ENCODE assay signal across 17 cellular contexts in genomic region chr10:62021116-62021515, GRCh38.
DNase-seq lines count a peak whose midpoint lies in the region; TF ChIP-seq lines count a peak whose summit lies in the region.
"Had no signal": no experiment of that assay in that cellular context is flagged by ENCODE, and none has a peak within 500 bp of the region (broad histone marks: within the 10 kb centered on the region; RNA-seq: fewer than 3 reads in every experiment).

No MANE protein-coding gene starts in this region.

- peaks cover 81% of the 10 kb centered on the region for H3K4me1 ChIP-seq in DOHH2 (ENCODE audit: control insufficient read depth, low read length)
- peaks cover 79% of the 10 kb centered on the region for H3K4me1 ChIP-seq in adipocyte (ENCODE audit: control insufficient read depth, insufficient read depth, low read length)
- H3K4me1 ChIP-seq in muscle layer of duodenum (ENCODE audit: control insufficient read depth in 1 of 2, insufficient read depth in 2 of 2, low read length in 2 of 2): peaks cover 26 to 39% of the 10 kb centered on the region in 2 donors
- H3K4me1 ChIP-seq in transverse colon: peaks cover 29 to 68% (median 38%) of the 10 kb centered on the region in 4 donors

- H3K4me3 ChIP-seq in AG10803 (ENCODE audit: low read length) (no peak overlapping the region), DOHH2 (ENCODE audit: low read length) (no peak overlapping the region), adipocyte (ENCODE audit: low read length) (no peak overlapping the region), muscle layer of duodenum (ENCODE audit: low read depth in 1 of 2, low read length in 2 of 2) (no peak overlapping the region), transverse colon (no peak overlapping the region)
- H3K4me3 ChIP-seq: breast epithelium, neural progenitor cell, tibial nerve had no signal

- H3K9ac ChIP-seq in adipocyte (ENCODE audit: low read length): peak overlapping the region; percentile 15
- H3K9ac ChIP-seq: neural progenitor cell had no signal

- H3K9me3 Mint-ChIP-seq in immature natural killer cell (no peaks in the 10 kb centered on the region), progenitor cell of endocrine pancreas (ENCODE audit: low read depth) (peaks cover 3% of the 10 kb centered on the region)
- H3K9me3 Mint-ChIP-seq: dendritic cell treated with granulocyte-macrophage colony-stimulating factor and Interleukin-4, amounts not matched to agents 40 ng/mL and 50 ng/mL, for 4 days had no signal

- peaks cover 62% of the 10 kb centered on the region for H3K79me2 ChIP-seq in DOHH2 (ENCODE audit: control insufficient read depth, low read length)

- 73 to 84% methylated on average over 1 of the region's 1 CpG for WGBS in transverse colon (ENCODE audit: low coverage in 1 of 2), 2 donors

- peaks cover 0 to 2% (median 0%) of the 10 kb centered on the region in 3 donors for H3K27me3 Mint-ChIP-seq in immature natural killer cell (ENCODE audit: low read depth in 3 of 3)
- H3K27me3 Mint-ChIP-seq in progenitor cell of endocrine pancreas: no peaks in the 10 kb centered on the region
- H3K27me3 Mint-ChIP-seq: dendritic cell treated with granulocyte-macrophage colony-stimulating factor and Interleukin-4, amounts not matched to agents 40 ng/mL and 50 ng/mL, for 4 days had no signal

- no peak for TF ChIP-seq CTCF in AG10803 (conservative IDR thresholded peaks at IDR 0.05; ENCODE audit: low read length)
- TF ChIP-seq CTCF in DOHH2 (IDR thresholded peaks at IDR 0.05; ENCODE audit: low read depth, low read length, poor library complexity, severe bottlenecking): no peak
- no peak for TF ChIP-seq CTCF in transverse colon (IDR thresholded peaks at IDR 0.05)
- TF ChIP-seq CTCF in progenitor cell of endocrine pancreas (IDR thresholded peaks at IDR 0.05; ENCODE audit: unreplicated experiment): no peak

- peaks cover 26% of the 10 kb centered on the region for H3K36me3 ChIP-seq in DOHH2 (ENCODE audit: control insufficient read depth, low read length)
- H3K36me3 ChIP-seq in adipocyte (ENCODE audit: control insufficient read depth, insufficient read depth, low read length, severe bottlenecking): no peaks in the 10 kb centered on the region
- no peaks in the 10 kb centered on the region for H3K36me3 ChIP-seq in muscle layer of duodenum (ENCODE audit: control insufficient read depth in 1 of 2, insufficient read depth in 2 of 2, low read length in 2 of 2)
- no peaks in the 10 kb centered on the region for H3K36me3 ChIP-seq in transverse colon
- H3K36me3 ChIP-seq: BE2C, breast epithelium, neural progenitor cell, tibial nerve had no signal

- peak; percentile 51 for DNase-seq in AG10803 (ENCODE audit: low read depth)
- peak; percentile 37 for DNase-seq in adipocyte (ENCODE audit: low read depth)
- DNase-seq in immature natural killer cell: no peak
- no peak for DNase-seq in transverse colon
- DNase-seq in progenitor cell of endocrine pancreas (ENCODE audit: low spot score, unreplicated experiment): no peak
- DNase-seq: activated CD4-positive, alpha-beta T cell treated with anti-CD3 and anti-CD28 coated beads for 48 hours; BE2C; Kasumi-1; NCI-H1105; NCI-H524; SW 1271 had no signal

- H3K27me3 ChIP-seq in DOHH2 (ENCODE audit: control insufficient read depth, low read length) (no peaks in the 10 kb centered on the region), adipocyte (replicated peaks; ENCODE audit: control insufficient read depth, insufficient read depth, low read length) (no peaks in the 10 kb centered on the region), muscle layer of duodenum (ENCODE audit: low read depth, low read length) (no peaks in the 10 kb centered on the region), transverse colon (no peaks in the 10 kb centered on the region)
- H3K27me3 ChIP-seq: BE2C, breast epithelium, neural progenitor cell, tibial nerve had no signal

- H3K9me2 ChIP-seq in DOHH2 (replicated peaks; ENCODE audit: control insufficient read depth, low read length): no peaks in the 10 kb centered on the region

- H3K9me3 ChIP-seq in DOHH2 (ENCODE audit: control insufficient read depth, insufficient read depth, low read length) (0 out of 2 replicates have a peak, but pooled peaks cover 6% of the 10 kb centered on the region), adipocyte (ENCODE audit: control insufficient read depth, low read length) (peaks cover 8% of the 10 kb centered on the region), muscle layer of duodenum (ENCODE audit: control insufficient read depth in 1 of 2, low read length in 2 of 2) (no peaks in the 10 kb centered on the region), transverse colon (no peaks in the 10 kb centered on the region)
- H3K9me3 ChIP-seq: BE2C, breast epithelium, tibial nerve had no signal

- H4K20me1 ChIP-seq in DOHH2 (ENCODE audit: control insufficient read depth, insufficient read depth, low read depth, low read length): no peaks in the 10 kb centered on the region

- TF ChIP-seq POLR2A in transverse colon (IDR thresholded peaks at IDR 0.05): no peak

- H3F3A ChIP-seq in DOHH2 (ENCODE audit: control insufficient read depth, insufficient read depth): 0 out of 2 replicates have a peak, but pooled peaks cover 2% of the 10 kb centered on the region

- in situ Hi-C loops in transverse colon (cut with MboI; ENCODE audit: low pct_ligation_motif_present in 1 of 4, low pct_unique_long_range_greater_than_20kb in 1 of 4, low sequenced_read_pairs in 3 of 4): no loop called here

- H3K36me3 Mint-ChIP-seq in immature natural killer cell (no peaks in the 10 kb centered on the region), progenitor cell of endocrine pancreas (ENCODE audit: insufficient read depth) (no peaks in the 10 kb centered on the region)

- H3K4me3 Mint-ChIP-seq in immature natural killer cell (no peak overlapping the region), progenitor cell of endocrine pancreas (ENCODE audit: low read depth) (no peak overlapping the region)
- H3K4me3 Mint-ChIP-seq: dendritic cell treated with granulocyte-macrophage colony-stimulating factor and Interleukin-4, amounts not matched to agents 40 ng/mL and 50 ng/mL, for 4 days; neural progenitor cell had no signal

- H3K27ac ChIP-seq in DOHH2 (ENCODE audit: low read depth, low read length): no peak overlapping the region
- H3K27ac ChIP-seq in muscle layer of duodenum (ENCODE audit: low read length): peak overlapping the region; percentile 34
- peak overlapping the region in 2 of 4 donors; percentile 60 to 84 for H3K27ac ChIP-seq in transverse colon
- H3K27ac ChIP-seq: neural progenitor cell had no signal

- peak overlapping the region; percentile 18 for H3K4me2 ChIP-seq in DOHH2 (ENCODE audit: low read length)

- peaks cover 34 to 63% of the 10 kb centered on the region in 2 donors for H3K4me1 Mint-ChIP-seq in immature natural killer cell
- H3K4me1 Mint-ChIP-seq in progenitor cell of endocrine pancreas (ENCODE audit: low read depth): peaks cover 64% of the 10 kb centered on the region

- H3K27ac Mint-ChIP-seq in immature natural killer cell: no peak overlapping the region
- no peak overlapping the region for H3K27ac Mint-ChIP-seq in progenitor cell of endocrine pancreas
- H3K27ac Mint-ChIP-seq: dendritic cell treated with granulocyte-macrophage colony-stimulating factor and Interleukin-4, amounts not matched to agents 40 ng/mL and 50 ng/mL, for 4 days; neural progenitor cell had no signal

- intact Hi-C loops in transverse colon (cut with DNase I; ENCODE audit: low total_unique reads): no loop called here

- no peak for TF ChIP-seq EP300 in transverse colon (IDR thresholded peaks at IDR 0.05; ENCODE audit: low read depth)

Comparison
In these comparisons a context has a peak if more than half of its experiments do, and no peak if none do; other contexts are left out.
1. DNase-seq: peak in AG10803 (single experiment) and adipocyte (single experiment); none in immature natural killer cell (0 of 3), transverse colon (single experiment) and progenitor cell of endocrine pancreas (single experiment).